Comparison of ENCODE assay signal across 34 cellular contexts in the genomic region with DNA sequence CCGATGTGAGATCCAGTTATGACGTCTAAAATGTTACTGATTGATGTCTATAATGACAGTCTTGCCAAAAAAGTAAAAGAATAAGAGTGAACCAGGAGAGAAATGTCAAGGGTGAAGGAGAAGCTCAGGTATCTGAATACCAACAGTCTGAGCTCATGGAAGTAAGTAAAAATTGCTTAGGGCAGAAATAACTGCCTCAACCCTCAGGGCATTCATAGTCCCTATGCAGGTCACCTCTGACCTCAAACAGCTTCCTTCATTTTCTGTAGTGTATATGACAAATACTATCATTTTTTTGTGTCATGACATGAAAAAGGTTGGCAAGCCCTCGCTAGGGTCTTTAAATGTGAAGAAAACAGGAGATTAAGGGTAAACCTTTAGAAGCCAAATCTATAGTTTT.
"Had no signal": no experiment of that assay in that cellular context is flagged by ENCODE, and none has a peak within 500 bp of the region (broad histone marks: within the 10 kb centered on the region; RNA-seq: fewer than 3 reads in every experiment).

No MANE protein-coding gene starts in this region.

- DNase-seq: Karpas-422, Kasumi-1, MG63, MM.1S, MV-4-11, NCI-H1048, NCI-H1092, NCI-H1092 treated with DMSO at 0.1 percent for 48 hours, NCI-H1105, NCI-H1105 treated with DMSO at 0.1 percent for 48 hours, NCI-H1417, NCI-H1417 treated with DMSO at 0.1 percent for 48 hours, NCI-H1436, NCI-H1436 treated with DMSO at 0.1 percent for 48 hours, NCI-H146, NCI-H1694, NCI-H1694 treated with DMSO at 0.1 percent for 48 hours, NCI-H187, NCI-H187 treated with DMSO at 0.1 percent for 48 hours, NCI-H1930, NCI-H2029, NCI-H2029 treated with DMSO at 0.1 percent for 48 hours, NCI-H2081, NCI-H2081 treated with DMSO at 0.1 percent for 48 hours, NCI-H2107, NCI-H2171, NCI-H2171 treated with DMSO at 0.1 percent for 48 hours, NCI-H2227 treated with DMSO at 0.1 percent for 48 hours, NCI-H226, NCI-H345, NCI-H446, NCI-H446 treated with DMSO at 0.1 percent for 48 hours, NCI-H510A, NCI-H510A treated with DMSO at 0.1 percent for 48 hours had no signal

- H3K4me3 ChIP-seq: MG63 had no signal

- H3K27me3 ChIP-seq: MG63 had no signal
